ENCODE assay signal across 19 cellular contexts in genomic region chr5:146851133-146851532, GRCh38. TPM values are rescaled to one million over a fixed set of nuclear protein-coding genes. Genes with fewer than 3 reads are reported as not detected.
DNase-seq lines count a peak whose midpoint lies in the region; ATAC-seq, FAIRE-seq and TF ChIP-seq lines count a peak whose summit lies in the region.
"Had no signal": no experiment of that assay in that cellular context is flagged by ENCODE, and none has a peak within 500 bp of the region (broad histone marks: within the 10 kb centered on the region; RNA-seq: fewer than 3 reads in every experiment).

No MANE protein-coding gene starts in this region.

- no peak overlapping the region for H3K27ac Mint-ChIP-seq in CD4-positive, alpha-beta T cell
- H3K27ac Mint-ChIP-seq: CD4-positive, alpha-beta memory T cell had no signal

- no peak for TF ChIP-seq CTCF in D721Med (IDR thresholded peaks at IDR 0.05; ENCODE audit: insufficient read depth, missing control alignments)
- TF ChIP-seq CTCF in CD4-positive, alpha-beta T cell (IDR thresholded peaks at IDR 0.05): no peak

- H3K36me3 Mint-ChIP-seq in CD4-positive, alpha-beta T cell (ENCODE audit: low read depth): no peaks in the 10 kb centered on the region
- H3K36me3 Mint-ChIP-seq: CD4-positive, alpha-beta memory T cell had no signal

- ATAC-seq in left lobe of liver (peak; percentile 74), HG03342 (IDR thresholded peaks at IDR 0.05; ENCODE audit: unreplicated experiment) (no peak)
- no peak for ATAC-seq in CD4-positive, alpha-beta T cell (ENCODE audit: poor library complexity)
- ATAC-seq: K562 had no signal

- no peak overlapping the region for H3K27ac ChIP-seq in CD4-positive, alpha-beta T cell (ENCODE audit: low read depth, low read length)
- H3K27ac ChIP-seq: C4-2B, GM23248, HL-60 had no signal

- H3K9me3 Mint-ChIP-seq in CD4-positive, alpha-beta T cell: no peaks in the 10 kb centered on the region
- H3K9me3 Mint-ChIP-seq: CD4-positive, alpha-beta memory T cell had no signal

- intact Hi-C loops in CD4-positive, alpha-beta T cell (cut with DNase I, micrococcal nuclease): no loop called here

- no peaks in the 10 kb centered on the region for H3K27me3 ChIP-seq in CD4-positive, alpha-beta T cell (ENCODE audit: control insufficient read depth, insufficient read depth, low read length)

- DNase-seq in D721Med (ENCODE audit: insufficient read length, low spot score) (no peak), NCI-H2029 (lab: John Stamatoyannopoulos, UW) (peak; percentile 84), left lobe of liver (ENCODE audit: low spot score) (no peak), OCI-M1 (lab: John Stamatoyannopoulos, UW) (no peak), kidney tubule cell (ENCODE audit: low spot score) (no peak)
- DNase-seq in CD4-positive, alpha-beta T cell: no peak
- DNase-seq: AML-193; CD4-positive, alpha-beta memory T cell; GM23248; IMR-90 had no signal

- H3K27me3 Mint-ChIP-seq in CD4-positive, alpha-beta T cell: no peaks in the 10 kb centered on the region
- H3K27me3 Mint-ChIP-seq: CD4-positive, alpha-beta memory T cell had no signal

- FAIRE-seq in D721Med (lab: Jason Lieb, UNC): peak; percentile 51
- FAIRE-seq: A204.1, G401.6, GM12891, K562 had no signal

- H3K9me3 ChIP-seq in CD4-positive, alpha-beta T cell (ENCODE audit: control insufficient read depth, low read length): no peaks in the 10 kb centered on the region
- H3K9me3 ChIP-seq: HAP-1 had no signal

- H3K4me3 Mint-ChIP-seq in CD4-positive, alpha-beta T cell: no peak overlapping the region
- H3K4me3 Mint-ChIP-seq: CD4-positive, alpha-beta memory T cell had no signal

- POLR2A ChIA-PET in CD4-positive, alpha-beta T cell (lab: Charles Lee): no interaction called here

- no peaks in the 10 kb centered on the region for H3K4me1 Mint-ChIP-seq in CD4-positive, alpha-beta T cell (ENCODE audit: low read depth)

- CTCF ChIA-PET in CD4-positive, alpha-beta T cell (lab: Charles Lee): no interaction called here

RNA-seq across cellular contexts. Expression of gene PPP2R2B, which starts 27.4 kb away (rescaled TPM):
- total RNA-seq in left lobe of liver: 0.03 TPM
- 1 to 10 TPM; 4.1 to 4.2 TPM for total RNA-seq in CD4-positive, alpha-beta T cell
- total RNA-seq: HT1080, IMR-90, K562 had no signal
